Comparison of ENCODE assay signal across 8 cellular contexts in genomic region chr10:52883996-52884871, GRCh38.
A peak's percentile ranks its signal among the peaks of the same experiment; 100 is the strongest.
DNase-seq lines count a peak whose midpoint lies in the region; TF ChIP-seq lines count a peak whose summit lies in the region.

No MANE protein-coding gene starts in this region.

- H3K4me1 ChIP-seq in GM23248 (ENCODE audit: insufficient read depth) (no peaks in the 10 kb centered on the region), neural progenitor cell (peaks cover 15% of the 10 kb centered on the region)

- no peaks in the 10 kb centered on the region for H3K9me3 Mint-ChIP-seq in neural progenitor cell

- no peak overlapping the region for H3K4me3 Mint-ChIP-seq in neural progenitor cell

- WGBS in GM23248 (ENCODE audit: low coverage in 1 of 2, low lambda C conversion rate in 2 of 2, missing lambda C conversion rate in 2 of 2), 2 experiments, result 24 to 32% methylated on average over 33 of the region's 33 CpGs

- H3K27ac Mint-ChIP-seq in neural progenitor cell, result peak overlapping the region; percentile 81

- no peaks in the 10 kb centered on the region for H3K27me3 Mint-ChIP-seq in neural progenitor cell (ENCODE audit: insufficient read depth, low read depth)

- H3K4me3 ChIP-seq in GM23248 (no peak overlapping the region), fibroblast of pulmonary artery (replicated peaks; ENCODE audit: low read depth, low read length) (no peak overlapping the region), neural progenitor cell (no peak overlapping the region)

- peak overlapping the region; percentile 10; the same call in 1 of the 2 replicates for H2AFZ ChIP-seq in GM23248
- H2AFZ ChIP-seq in neural progenitor cell (replicated peaks), result peak overlapping the region; percentile 97

- in situ Hi-C loops in GM23248 (cut with MboI), result no loop called here

- H3K79me2 ChIP-seq in GM23248 (ENCODE audit: insufficient read depth), result no peaks in the 10 kb centered on the region
- no peaks in the 10 kb centered on the region for H3K79me2 ChIP-seq in neural progenitor cell (ENCODE audit: low read depth)

- no peaks in the 10 kb centered on the region for H4K20me1 ChIP-seq in GM23248 (ENCODE audit: insufficient read depth)
- no peaks in the 10 kb centered on the region for H4K20me1 ChIP-seq in neural progenitor cell (ENCODE audit: low read depth)

- no peaks in the 10 kb centered on the region for H3K36me3 ChIP-seq in GM23248 (ENCODE audit: low read depth)
- no peaks in the 10 kb centered on the region for H3K36me3 ChIP-seq in neural progenitor cell

- TF ChIP-seq CTCF in fibroblast of pulmonary artery (IDR thresholded peaks at IDR 0.05; ENCODE audit: low read length, missing control alignments) (peak; percentile 83), neural progenitor cell (IDR thresholded peaks at IDR 0.05) (peak; percentile 82)

- H3K4me2 ChIP-seq in GM23248 (ENCODE audit: unreplicated experiment) (no peak overlapping the region), neural progenitor cell (peak overlapping the region; percentile 11)

- peaks cover 48% of the 10 kb centered on the region for H3K27me3 ChIP-seq in GM23248 (replicated peaks; ENCODE audit: insufficient read depth)
- H3K27me3 ChIP-seq in neural progenitor cell, result no peaks in the 10 kb centered on the region

- peak; percentile 1 for DNase-seq in stimulated activated CD4-positive, alpha-beta T cell treated with anti-CD3 and anti-CD28 coated beads, Interleukin-2, amount 100 ng/mL, for 48 hours
- DNase-seq in stimulated activated CD4-positive, alpha-beta T cell treated with anti-CD3 and anti-CD28 coated beads, Interleukin-4, amount 100 ng/mL, for 1 hour, result no peak
- DNase-seq in GM23248, result peak; percentile 63
- peak; percentile 45 for DNase-seq in HuH-7 (ENCODE audit: low spot score)
- peak; percentile 24 for DNase-seq in SKM-1 (lab: John Stamatoyannopoulos, UW; ENCODE audit: unreplicated experiment)
- peak; percentile 78 for DNase-seq in fibroblast of pulmonary artery (ENCODE audit: low read depth)
- peak; percentile 72 for DNase-seq in neural progenitor cell (ENCODE audit: low spot score)
- DNase-seq in NCI-H187 (lab: John Stamatoyannopoulos, UW), result no peak

- no peaks in the 10 kb centered on the region for H3K9me2 ChIP-seq in GM23248 (ENCODE audit: insufficient read depth)

- H3K9ac ChIP-seq in GM23248, result no peak overlapping the region
- no peak overlapping the region for H3K9ac ChIP-seq in neural progenitor cell

- no peaks in the 10 kb centered on the region for H3K36me3 Mint-ChIP-seq in neural progenitor cell

- H3F3A ChIP-seq in GM23248 (ENCODE audit: insufficient read depth) (no peaks in the 10 kb centered on the region), neural progenitor cell (ENCODE audit: low read depth) (no peaks in the 10 kb centered on the region)

- peaks cover 21% of the 10 kb centered on the region for H3K4me1 Mint-ChIP-seq in neural progenitor cell

- no peak overlapping the region for H3K27ac ChIP-seq in GM23248
- no peak overlapping the region for H3K27ac ChIP-seq in neural progenitor cell

- H3K9me3 ChIP-seq in GM23248 (ENCODE audit: low read depth) (no peaks in the 10 kb centered on the region), neural progenitor cell (ENCODE audit: low read depth) (no peaks in the 10 kb centered on the region)

Comparison
In these comparisons a context has a peak if more than half of its experiments do, and no peak if none do; other contexts are left out.
1. DNase-seq: peak in stimulated activated CD4-positive, alpha-beta T cell treated with anti-CD3 and anti-CD28 coated beads, Interleukin-2, amount 100 ng/mL, for 48 hours (2 of 2), GM23248 (single experiment), HuH-7 (single experiment), SKM-1 (single experiment), fibroblast of pulmonary artery (single experiment) and neural progenitor cell (single experiment); none in stimulated activated CD4-positive, alpha-beta T cell treated with anti-CD3 and anti-CD28 coated beads, Interleukin-4, amount 100 ng/mL, for 1 hour (single experiment) and NCI-H187 (0 of 2).